Comparison of ENCODE assay signal across 15 cellular contexts in the genomic region with DNA sequence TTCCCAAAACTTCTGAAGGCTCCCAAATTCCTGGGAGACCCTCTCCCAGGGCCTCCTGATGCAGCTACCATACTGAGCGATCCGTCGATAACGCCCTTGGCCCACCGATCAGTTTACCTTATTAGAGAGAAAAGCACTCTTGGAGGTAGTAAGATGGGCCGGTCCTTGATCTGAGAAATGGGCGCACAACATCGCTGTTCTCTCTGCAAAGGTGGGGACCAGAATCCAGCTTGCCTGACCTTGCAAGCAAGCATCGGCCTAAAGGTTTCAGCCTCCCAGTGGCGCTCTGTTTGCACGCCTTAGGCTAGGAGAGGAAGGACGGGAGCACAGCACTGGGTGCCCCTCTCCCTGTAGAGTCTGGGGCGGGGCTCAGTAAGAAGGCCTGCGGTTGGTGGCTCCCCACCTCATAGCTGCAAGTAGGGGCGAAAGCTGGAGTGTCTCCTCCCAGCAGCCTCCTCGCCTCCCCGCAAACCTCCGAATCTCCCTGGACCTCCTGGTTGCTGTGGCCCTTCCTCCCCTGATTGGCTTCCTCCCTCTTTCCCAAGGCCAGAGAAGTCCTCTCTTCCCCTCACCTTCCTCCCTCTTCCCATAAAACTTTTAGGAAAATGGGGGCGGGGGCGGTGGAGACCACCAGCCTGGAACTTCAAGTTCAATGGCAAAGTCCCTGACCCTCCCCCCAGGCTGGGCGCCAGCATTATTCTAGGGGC. TPM values are rescaled to one million over a fixed set of nuclear protein-coding genes. Genes with fewer than 3 reads are reported as not detected.
DNase-seq lines count a peak whose midpoint lies in the region; ATAC-seq, FAIRE-seq and TF ChIP-seq lines count a peak whose summit lies in the region.
"Had no signal": no experiment of that assay in that cellular context is flagged by ENCODE, and none has a peak within 500 bp of the region (broad histone marks: within the 10 kb centered on the region; RNA-seq: fewer than 3 reads in every experiment).

TSS of gene PRAC1 (minus strand) at position 318 of the 707 bp plus-strand sequence. CDS start at position 192, 126 bp downstream.

- WGBS in HepG2 (ENCODE audit: low lambda C conversion rate): 55% methylated on average over 18 of the region's 21 CpGs
- WGBS in right lobe of liver (ENCODE audit: insufficient coverage, low coverage, low lambda C conversion rate, missing lambda C conversion rate): 7% methylated on average over 12 of the region's 21 CpGs
- 46% methylated on average over 20 of the region's 21 CpGs for WGBS in mesenchymal stem cell

- H3K4me1 ChIP-seq in HepG2 (ENCODE audit: insufficient read depth, low read length) (no peaks in the 10 kb centered on the region), right lobe of liver (peaks cover 0 to 9% (median 0%) of the 10 kb centered on the region in 4 donors), mesenchymal stem cell (ENCODE audit: control insufficient read depth, insufficient read depth, low read depth, low read length) (peaks cover 27% of the 10 kb centered on the region)

- H3K79me1 ChIP-seq in mesenchymal stem cell (replicated peaks; ENCODE audit: low read length, poor library complexity, severe bottlenecking): no peaks in the 10 kb centered on the region

- no peak within 1 kb of the TSS for H3K14ac ChIP-seq in mesenchymal stem cell (ENCODE audit: low read length in 2 of 2)

- no peaks in the 10 kb centered on the region for H3K9me3 Mint-ChIP-seq in activated T-helper 17 cell treated with anti-CD3 and anti-CD28 coated beads, Interleukin-2, amount 50 U/mL, for 72 hours
- H3K9me3 Mint-ChIP-seq: HFFc6 had no signal

- CTCF ChIA-PET in HepG2 (lab: Yijun Ruan, JAX; ENCODE audit: low intra/inter-chr PET ratio, low total read pairs): interaction anchor here (1.4 to 3.8 kb wide), 2 partner anchors 68 to 157 kb away, joined by 4 to 37 read pairs; no protein-coding TSS in a partner anchor

- TF ChIP-seq POLR2A in HepG2 (IDR thresholded peaks at IDR 0.05; ENCODE audit: insufficient read depth in 1 of 2, low read depth in 2 of 2, low read length in 2 of 2) (no peak), right lobe of liver (IDR thresholded peaks at IDR 0.05) (no peak)

- no peak within 1 kb of the TSS for H3K23ac ChIP-seq in mesenchymal stem cell (ENCODE audit: low read length in 2 of 2)

- peak within 1 kb of the TSS in 1 of 2 experiments; percentile 37 for H3K18ac ChIP-seq in mesenchymal stem cell (ENCODE audit: low read depth in 1 of 2, low read length in 2 of 2)

- peaks cover 19 to 73% of the 10 kb centered on the region in 2 experiments for H3K27me3 ChIP-seq in HepG2 (ENCODE audit: control insufficient read depth in 1 of 2, insufficient read depth in 2 of 2, low read length in 2 of 2)
- H3K27me3 ChIP-seq in right lobe of liver: peaks cover 34 to 81% of the 10 kb centered on the region in 2 donors
- H3K27me3 ChIP-seq in mesenchymal stem cell (ENCODE audit: control insufficient read depth in 1 of 2, insufficient read depth in 1 of 2, low read length in 2 of 2): peaks cover 98 to 99% of the 10 kb centered on the region in 2 experiments

- no peak within 1 kb of the TSS for H3K27ac ChIP-seq in HepG2 (ENCODE audit: extremely low read length, insufficient read depth, low read length)
- no peak within 1 kb of the TSS for H3K27ac ChIP-seq in right lobe of liver
- H3K27ac ChIP-seq in mesenchymal stem cell (ENCODE audit: low read length, poor library complexity, severe bottlenecking): no peak within 1 kb of the TSS
- H3K27ac ChIP-seq: gastrocnemius medialis had no signal

- H2AFZ ChIP-seq in HepG2 (ENCODE audit: low read length): no peak within 1 kb of the TSS
- no peak within 1 kb of the TSS for H2AFZ ChIP-seq in mesenchymal stem cell (ENCODE audit: low read depth, low read length)

- no peak within 1 kb of the TSS for H2BK120ac ChIP-seq in mesenchymal stem cell (ENCODE audit: low read depth, low read length)

- H3K4me2 ChIP-seq in HepG2 (ENCODE audit: low read depth, low read length) (no peak within 1 kb of the TSS), mesenchymal stem cell (ENCODE audit: low read length, poor library complexity, severe bottlenecking) (peak within 1 kb of the TSS; percentile 63)

- DNase-seq in HepG2 (ENCODE audit: low spot score) (no peak), right lobe of liver (no peak), mesenchymal stem cell (no peak), inferior parietal cortex (ENCODE audit: extremely low spot score) (no peak), cerebellar cortex (ENCODE audit: low spot score) (no peak), MV-4-11 (lab: John Stamatoyannopoulos, UW) (no peak), NCI-H1436 treated with DMSO at 0.1 percent for 48 hours (lab: John Stamatoyannopoulos, UW) (no peak)
- DNase-seq: activated CD8-positive, alpha-beta memory T cell treated with anti-CD3 and anti-CD28 coated beads, Interleukin-2, amount 50 U/mL, for 4 hours; gastrocnemius medialis; HFFc6; NCI-H1048; NCI-H774 had no signal

- no peak within 1 kb of the TSS for H2BK12ac ChIP-seq in mesenchymal stem cell (ENCODE audit: low read length in 2 of 2)

- no peaks in the 10 kb centered on the region for H3K79me2 ChIP-seq in HepG2 (ENCODE audit: insufficient read depth, low read length)

- ATAC-seq in HepG2 (no peak), right lobe of liver (no peak)
- no peak for ATAC-seq in activated T-helper 17 cell treated with anti-CD3 and anti-CD28 coated beads, Interleukin-2, amount 50 U/mL, for 72 hours (replicated peaks)
- ATAC-seq: gastrocnemius medialis had no signal

- H4K8ac ChIP-seq in mesenchymal stem cell (ENCODE audit: low read length): peak within 1 kb of the TSS; percentile 75

- H2BK15ac ChIP-seq in mesenchymal stem cell (ENCODE audit: low read depth, poor library complexity, severe bottlenecking): no peak within 1 kb of the TSS

- TF ChIP-seq RAD21 in HepG2 (CRISPR knock-in tag; IDR thresholded peaks at IDR 0.05): no peak

- TF ChIP-seq CTCF in HepG2 (CRISPR knock-in tag; IDR thresholded peaks at IDR 0.05): no peak
- no peak for TF ChIP-seq CTCF in right lobe of liver (IDR thresholded peaks at IDR 0.05)

- FAIRE-seq in HepG2 (lab: Jason Lieb, UNC): no peak

- peaks cover 11% of the 10 kb centered on the region for H3K4me1 Mint-ChIP-seq in activated T-helper 17 cell treated with anti-CD3 and anti-CD28 coated beads, Interleukin-2, amount 50 U/mL, for 72 hours

- no peaks in the 10 kb centered on the region for H4K20me1 ChIP-seq in HepG2 (ENCODE audit: insufficient read depth, low read length)

- POLR2A ChIA-PET in HepG2 (lab: Yijun Ruan, JAX): no interaction called here

- intact Hi-C loops in HepG2 (cut with micrococcal nuclease; ENCODE audit: unreplicated experiment): no loop called here
- intact Hi-C loops in right lobe of liver (cut with DNase I): loop anchor here in 1 of 2 donors (5.0 to 10.0 kb wide), 2 partner anchors 62 to 160 kb away; no protein-coding TSS in a partner anchor

- H3K9ac ChIP-seq in HepG2 (ENCODE audit: insufficient read depth, low read depth, low read length) (no peak within 1 kb of the TSS), mesenchymal stem cell (ENCODE audit: low read length) (no peak within 1 kb of the TSS)

- H4K91ac ChIP-seq in mesenchymal stem cell (ENCODE audit: low read length): no peak within 1 kb of the TSS

- peaks cover 6% of the 10 kb centered on the region for H3K36me3 Mint-ChIP-seq in activated T-helper 17 cell treated with anti-CD3 and anti-CD28 coated beads, Interleukin-2, amount 50 U/mL, for 72 hours (ENCODE audit: low read depth)

- no peak within 1 kb of the TSS for H2BK5ac ChIP-seq in mesenchymal stem cell (ENCODE audit: low read depth, low read length, poor library complexity, severe bottlenecking)

- in situ Hi-C loops in HepG2 (cut with HindIII; ENCODE audit: extremely low pct_ligation_motif_present, low pct_unique_long_range_greater_than_20kb): no loop called here

- H3K9me3 ChIP-seq in HepG2 (ENCODE audit: low read length) (no peaks in the 10 kb centered on the region), right lobe of liver (no peaks in the 10 kb centered on the region), mesenchymal stem cell (ENCODE audit: control insufficient read depth, low read length) (peaks cover 6% of the 10 kb centered on the region)
- H3K9me3 ChIP-seq: gastrocnemius medialis had no signal

- H2AK5ac ChIP-seq in mesenchymal stem cell (ENCODE audit: low read length, severe bottlenecking): no peak within 1 kb of the TSS

- BruUV-seq in HepG2 (replicated peaks; lab: Mats Ljungman, UMichigan): no TSS peak

- no peak within 1 kb of the TSS for H3K4ac ChIP-seq in mesenchymal stem cell (ENCODE audit: low read depth in 1 of 2, low read length in 2 of 2)

- H3K4me3 ChIP-seq in HepG2 (replicated peaks in 1 of 3; ENCODE audit: insufficient read depth in 1 of 3, low read depth in 2 of 3, low read length in 3 of 3) (no peak within 1 kb of the TSS), right lobe of liver (no peak within 1 kb of the TSS), mesenchymal stem cell (ENCODE audit: insufficient read depth in 1 of 2, low read depth in 1 of 2, low read length in 2 of 2) (peak within 1 kb of the TSS in 1 of 2 experiments; percentile 23)
- H3K4me3 ChIP-seq: gastrocnemius medialis had no signal

- H3K4me3 Mint-ChIP-seq in activated T-helper 17 cell treated with anti-CD3 and anti-CD28 coated beads, Interleukin-2, amount 50 U/mL, for 72 hours: peak within 1 kb of the TSS; percentile 50
- H3K4me3 Mint-ChIP-seq: HFFc6 had no signal

- H3K27me3 Mint-ChIP-seq in activated T-helper 17 cell treated with anti-CD3 and anti-CD28 coated beads, Interleukin-2, amount 50 U/mL, for 72 hours: peaks cover 74% of the 10 kb centered on the region

- no peak within 1 kb of the TSS for H3K27ac Mint-ChIP-seq in activated T-helper 17 cell treated with anti-CD3 and anti-CD28 coated beads, Interleukin-2, amount 50 U/mL, for 72 hours
- H3K27ac Mint-ChIP-seq: HFFc6 had no signal

- no peaks in the 10 kb centered on the region for H3K36me3 ChIP-seq in HepG2 (replicated peaks in 1 of 2; ENCODE audit: control insufficient read depth in 1 of 2, insufficient read depth in 2 of 2, low read length in 2 of 2)
- no peaks in the 10 kb centered on the region for H3K36me3 ChIP-seq in right lobe of liver
- H3K36me3 ChIP-seq in mesenchymal stem cell (ENCODE audit: control insufficient read depth in 1 of 2, insufficient read depth in 2 of 2, low read depth in 1 of 2, low read length in 2 of 2): peaks cover 0 to 3% of the 10 kb centered on the region in 2 experiments
- H3K36me3 ChIP-seq: gastrocnemius medialis had no signal

- TF ChIP-seq EP300 in HepG2 (IDR thresholded peaks at IDR 0.05; ENCODE audit: low read depth in 2 of 2, low read length in 2 of 2) (no peak), HepG2 (CRISPR knock-in tag; IDR thresholded peaks at IDR 0.05; ENCODE audit: borderline replicate concordance) (no peak)

RNA-seq across cellular contexts. Expression of gene PRAC1, which starts in this region (rescaled TPM):
- total RNA-seq in HepG2 (2016; rRNA removed; fragmentation: Illumina TruSeq; extraction: Trizol) (not detected in 2 replicates), right lobe of liver (not detected)
- not detected in 2 replicates for total RNA-seq in HepG2 (2016; cell fraction: cytosol; rRNA removed; fragmentation: Illumina TruSeq; extraction: Trizol; ENCODE audit: low read depth)
- not detected in 2 replicates for total RNA-seq in HepG2 (2016; cell fraction: insoluble cytoplasmic fraction; rRNA removed; fragmentation: Illumina TruSeq; extraction: Trizol)
- not detected in 2 replicates for total RNA-seq in HepG2 (2016; cell fraction: membrane; rRNA removed; fragmentation: Illumina TruSeq; extraction: Trizol)
- not detected in 2 replicates for total RNA-seq in HepG2 (2016; cell fraction: nucleus; rRNA removed; fragmentation: Illumina TruSeq; extraction: Trizol)
- not detected in 2 replicates for polyA plus RNA-seq in HepG2 (2011; rRNA removed)
- polyA plus RNA-seq in HepG2 (2011; cell fraction: cytosol; rRNA removed): not detected in 2 replicates
- polyA plus RNA-seq in HepG2 (2011; cell fraction: nucleus; rRNA removed): not detected in 2 replicates
- polyA plus RNA-seq in HepG2 (2012): not detected in 2 replicates
- polyA plus RNA-seq in HepG2 (2016; cell fraction: cytosol; fragmentation: Illumina TruSeq; extraction: Trizol; ENCODE audit: low read depth): not detected in 2 replicates
- not detected in 2 replicates for polyA plus RNA-seq in HepG2 (2016; cell fraction: insoluble cytoplasmic fraction; fragmentation: Illumina TruSeq; extraction: Trizol; ENCODE audit: low read depth)
- not detected in 2 replicates for polyA plus RNA-seq in HepG2 (2016; cell fraction: membrane; fragmentation: Illumina TruSeq; extraction: Trizol; ENCODE audit: low read depth)
- not detected in 2 replicates for polyA plus RNA-seq in HepG2 (2016; cell fraction: nucleus; fragmentation: Illumina TruSeq; extraction: Trizol; ENCODE audit: insufficient read depth, low read depth)
- polyA minus RNA-seq in HepG2 (2011; rRNA and poly(A)+ RNA removed; ENCODE audit: low replicate concordance): not detected in 2 replicates
- not detected in 2 replicates for polyA minus RNA-seq in HepG2 (2011; cell fraction: cytosol; rRNA and poly(A)+ RNA removed)
- polyA minus RNA-seq in HepG2 (2011; cell fraction: nucleus; rRNA and poly(A)+ RNA removed): not detected in 2 replicates
- not detected for total RNA-seq in activated T-helper 17 cell treated with anti-CD3 and anti-CD28 coated beads, Interleukin-2, amount 50 U/mL, for 72 hours
- polyA plus RNA-seq in mesenchymal stem cell (2013, experiment 1 of 2): not detected
- polyA plus RNA-seq in mesenchymal stem cell (2013, experiment 2 of 2): not detected
- total RNA-seq: cerebellum, gastrocnemius medialis, HFFc6, mononuclear cell had no signal
